ENCODE assay signal across 13 cellular contexts in the genomic region with DNA sequence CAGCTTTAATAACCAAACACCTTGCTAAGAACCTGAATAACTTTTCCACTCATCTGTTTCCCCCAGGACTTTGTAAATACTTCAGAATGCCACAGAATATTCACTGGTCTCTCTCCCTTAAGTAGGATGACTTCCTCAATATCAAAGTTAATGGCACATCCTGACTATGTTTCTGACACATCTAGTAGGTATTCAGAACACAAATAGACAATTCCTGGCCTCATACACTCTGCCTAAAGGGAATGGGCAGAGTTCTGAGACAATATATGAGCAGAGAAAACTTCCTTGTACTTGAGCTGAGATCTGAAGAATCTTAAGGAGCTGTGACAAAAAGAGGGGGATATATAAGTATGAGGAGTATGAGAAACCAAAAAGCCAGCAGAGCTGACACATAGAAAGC. TPM values are rescaled to one million over a fixed set of nuclear protein-coding genes. Genes with fewer than 3 reads are reported as not detected.
DNase-seq lines count a peak whose midpoint lies in the region; ATAC-seq, FAIRE-seq and TF ChIP-seq lines count a peak whose summit lies in the region.
"Had no signal": no experiment of that assay in that cellular context is flagged by ENCODE, and none has a peak within 500 bp of the region (broad histone marks: within the 10 kb centered on the region; RNA-seq: fewer than 3 reads in every experiment).

No MANE protein-coding gene starts in this region.

- TF ChIP-seq CTCF in foreskin fibroblast (IDR thresholded peaks at IDR 0.05; ENCODE audit: low read depth, low read length) (no peak), coronary artery (IDR thresholded peaks at IDR 0.05) (no peak), testis (IDR thresholded peaks at IDR 0.05) (no peak)

- no peak for TF ChIP-seq POLR2A in testis (IDR thresholded peaks at IDR 0.05)

- H3K27ac ChIP-seq in coronary artery (no peak overlapping the region), testis (no peak overlapping the region)
- H3K27ac ChIP-seq: right atrium auricular region, SK-N-MC had no signal

- no peak for FAIRE-seq in urothelium cell line (lab: Jason Lieb, UNC)

- peaks cover 19% of the 10 kb centered on the region for H3K4me1 Mint-ChIP-seq in activated naive CD8-positive, alpha-beta T cell (ENCODE audit: low read depth)
- H3K4me1 Mint-ChIP-seq in activated naive CD8-positive, alpha-beta T cell treated with anti-CD3 and anti-CD28 coated beads for 36 hours, result peaks cover 13% of the 10 kb centered on the region

- no peaks in the 10 kb centered on the region for H3K27me3 Mint-ChIP-seq in activated naive CD8-positive, alpha-beta T cell
- H3K27me3 Mint-ChIP-seq in activated naive CD8-positive, alpha-beta T cell treated with anti-CD3 and anti-CD28 coated beads for 36 hours, result no peaks in the 10 kb centered on the region
- H3K27me3 Mint-ChIP-seq: activated CD4-positive, alpha-beta T cell treated with anti-CD3 and anti-CD28 coated beads for 36 hours; activated T-helper 17 cell treated with anti-CD3 and anti-CD28 coated beads, Interleukin-2, amount 50 U/mL, for 72 hours had no signal

- ATAC-seq in GM21381 (IDR thresholded peaks at IDR 0.05; ENCODE audit: unreplicated experiment), result no peak
- ATAC-seq: activated CD4-positive, alpha-beta T cell treated with anti-CD3 and anti-CD28 coated beads for 36 hours; activated T-helper 17 cell treated with anti-CD3 and anti-CD28 coated beads, Interleukin-2, amount 50 U/mL, for 72 hours had no signal

- intact Hi-C loops in testis (cut with DNase I; ENCODE audit: low total_unique reads), result no loop called here

- no peaks in the 10 kb centered on the region for H3K27me3 ChIP-seq in testis
- H3K27me3 ChIP-seq: right atrium auricular region had no signal

- H3K27ac Mint-ChIP-seq in activated naive CD8-positive, alpha-beta T cell, result peak overlapping the region; percentile 18
- no peak overlapping the region for H3K27ac Mint-ChIP-seq in activated naive CD8-positive, alpha-beta T cell treated with anti-CD3 and anti-CD28 coated beads for 36 hours
- H3K27ac Mint-ChIP-seq: activated CD4-positive, alpha-beta T cell treated with anti-CD3 and anti-CD28 coated beads for 36 hours; activated T-helper 17 cell treated with anti-CD3 and anti-CD28 coated beads, Interleukin-2, amount 50 U/mL, for 72 hours had no signal

- peaks cover 12% of the 10 kb centered on the region for H3K36me3 Mint-ChIP-seq in activated naive CD8-positive, alpha-beta T cell
- peaks cover 17% of the 10 kb centered on the region for H3K36me3 Mint-ChIP-seq in activated naive CD8-positive, alpha-beta T cell treated with anti-CD3 and anti-CD28 coated beads for 36 hours

- H3K9me3 Mint-ChIP-seq in activated naive CD8-positive, alpha-beta T cell (ENCODE audit: low read depth), result no peaks in the 10 kb centered on the region
- no peaks in the 10 kb centered on the region for H3K9me3 Mint-ChIP-seq in activated naive CD8-positive, alpha-beta T cell treated with anti-CD3 and anti-CD28 coated beads for 36 hours
- H3K9me3 Mint-ChIP-seq: activated T-helper 17 cell treated with anti-CD3 and anti-CD28 coated beads, Interleukin-2, amount 50 U/mL, for 72 hours had no signal

- H3K36me3 ChIP-seq in testis (ENCODE audit: low read depth, missing control alignments), result no peaks in the 10 kb centered on the region

- H3K4me3 Mint-ChIP-seq in activated naive CD8-positive, alpha-beta T cell, result no peak overlapping the region
- no peak overlapping the region for H3K4me3 Mint-ChIP-seq in activated naive CD8-positive, alpha-beta T cell treated with anti-CD3 and anti-CD28 coated beads for 36 hours
- H3K4me3 Mint-ChIP-seq: activated CD4-positive, alpha-beta T cell treated with anti-CD3 and anti-CD28 coated beads for 36 hours; activated T-helper 17 cell treated with anti-CD3 and anti-CD28 coated beads, Interleukin-2, amount 50 U/mL, for 72 hours had no signal

- no peaks in the 10 kb centered on the region for H3K4me1 ChIP-seq in testis

- no peak for DNase-seq in activated naive CD8-positive, alpha-beta T cell treated with anti-CD3 and anti-CD28 coated beads for 36 hours
- peak; percentile 4 to 68 for DNase-seq in SW 1271 (lab: John Stamatoyannopoulos, UW)
- peak; percentile 70 to 83 for DNase-seq in foreskin fibroblast
- peak; percentile 4 for DNase-seq in urothelium cell line (ENCODE audit: low spot score)
- no peak for DNase-seq in coronary artery (ENCODE audit: low spot score)
- DNase-seq in testis, result no peak
- DNase-seq: activated CD4-positive, alpha-beta T cell treated with anti-CD3 and anti-CD28 coated beads for 36 hours; NCI-H1092 treated with DMSO at 0.1 percent for 48 hours had no signal

- no peak overlapping the region for H3K4me3 ChIP-seq in foreskin fibroblast (ENCODE audit: low read depth in 1 of 2, low read length in 2 of 2)
- H3K4me3 ChIP-seq in coronary artery, result no peak overlapping the region
- H3K4me3 ChIP-seq in testis, result no peak overlapping the region
- H3K4me3 ChIP-seq: right atrium auricular region, SK-N-MC had no signal

- H3K9me3 ChIP-seq in testis, result no peaks in the 10 kb centered on the region
- H3K9me3 ChIP-seq: right atrium auricular region had no signal

RNA-seq across cellular contexts. Expression of a gene that starts 34.8 kb away (rescaled TPM):
- total RNA-seq in activated naive CD8-positive, alpha-beta T cell treated with anti-CD3 and anti-CD28 coated beads for 36 hours, result 10 to 100 TPM; 18.9 to 19.7 TPM
- total RNA-seq in testis, result 10 to 100 TPM; 18.7 to 21.7 TPM
- polyA plus RNA-seq in testis (ENCODE audit: insufficient read depth, low read depth, low replicate concordance), result 8.0 TPM

Comparison
In these comparisons a context has a peak if more than half of its experiments do, and no peak if none do; other contexts are left out.
1. DNase-seq: peak in SW 1271 (2 of 2), foreskin fibroblast (2 of 2) and urothelium cell line (single experiment); none in activated naive CD8-positive, alpha-beta T cell treated with anti-CD3 and anti-CD28 coated beads for 36 hours (single experiment), coronary artery (single experiment) and testis (single experiment).